In genomic region chr4:126547352-126547751, GRCh38 we compare ENCODE assay signal across 2 cellular contexts.
TF ChIP-seq lines count a peak whose summit lies in the region.

No MANE protein-coding gene starts in this region.

TF ChIP-seq in GM23338, 12 proteins besides CTCF, POLR2A, EP300 and RAD21 (continued from another document):
- TF ChIP-seq ZNF462 (CRISPR knock-in tag; IDR thresholded peaks at IDR 0.05) (no peak), EZH2 (IDR thresholded peaks at IDR 0.05; ENCODE audit: low read depth, unreplicated experiment) (no peak), POLR2AphosphoS5 (IDR thresholded peaks at IDR 0.05; ENCODE audit: low read depth) (no peak), ZNF331 (CRISPR knock-in tag; IDR thresholded peaks at IDR 0.05; ENCODE audit: low read depth) (no peak), ETS1 (IDR thresholded peaks at IDR 0.05) (no peak), NANOG (IDR thresholded peaks at IDR 0.05; ENCODE audit: borderline replicate concordance) (no peak), EZH2phosphoT487 (IDR thresholded peaks at IDR 0.05; ENCODE audit: unreplicated experiment) (no peak), REST (IDR thresholded peaks at IDR 0.05; ENCODE audit: unreplicated experiment) (no peak), JUNB (IDR thresholded peaks at IDR 0.05; ENCODE audit: unreplicated experiment) (no peak), STAT1 (IDR thresholded peaks at IDR 0.05; ENCODE audit: unreplicated experiment) (no peak)
TF ChIP-seq in GM23338: peak in this region for 0.

TF ChIP-seq in K562, 482 proteins besides CTCF, POLR2A, EP300 and RAD21 (continued from another document):
- TF ChIP-seq ZNF592 (IDR thresholded peaks at IDR 0.05) (no peak), C11orf30 (IDR thresholded peaks at IDR 0.05; ENCODE audit: low read depth) (peak; percentile 35), SMARCE1 (IDR thresholded peaks at IDR 0.05) (no peak)
